In genomic region chr11:126140932-126141291, GRCh38 we compare ENCODE assay signal across 9 cellular contexts.
DNase-seq lines count a peak whose midpoint lies in the region; ATAC-seq and TF ChIP-seq lines count a peak whose summit lies in the region.
"Had no signal": no experiment of that assay in that cellular context is flagged by ENCODE, and none has a peak within 500 bp of the region (broad histone marks: within the 10 kb centered on the region; RNA-seq: fewer than 3 reads in every experiment).

No MANE protein-coding gene starts in this region.

- peak; percentile 29 for ATAC-seq in Right ventricle myocardium inferior
- no peak for ATAC-seq in body of pancreas
- ATAC-seq in lower lobe of right lung = peak; percentile 8 to 25
- no peak for ATAC-seq in CD8-positive, alpha-beta T cell
- ATAC-seq in activated CD8-positive, alpha-beta T cell treated with anti-CD3 and anti-CD28 coated beads, Interleukin-2, amount 10 ng/mL, durations not matched to agents 7 days and 5 days = no peak
- ATAC-seq in GM18498 (IDR thresholded peaks at IDR 0.05; ENCODE audit: unreplicated experiment) = no peak

- no peak overlapping the region for H3K4me3 ChIP-seq in body of pancreas
- no peak overlapping the region for H3K4me3 ChIP-seq in lower lobe of right lung
- no peak overlapping the region for H3K4me3 ChIP-seq in CD8-positive, alpha-beta T cell (ENCODE audit: low read depth, low read length)

- CTCF ChIA-PET in CD8-positive, alpha-beta T cell (lab: Charles Lee) = no interaction called here
- CTCF ChIA-PET in activated CD4-positive, alpha-beta memory T cell treated with anti-CD3 and anti-CD28 coated beads for 36 hours (lab: Charles Lee) = interaction anchor here (1.3 kb wide), 1 partner anchor 217 kb away, joined by 3 read pairs; no protein-coding TSS in a partner anchor
- CTCF ChIA-PET in activated CD8-positive, alpha-beta T cell treated with anti-CD3 and anti-CD28 coated beads, Interleukin-2, amount 10 ng/mL, durations not matched to agents 7 days and 5 days (lab: Charles Lee) = no interaction called here

- DNase-seq in Right ventricle myocardium inferior (ENCODE audit: missing footprints) = no peak
- no peak for DNase-seq in cardiac septum (ENCODE audit: low spot score)
- peak; percentile 27 to 61 (median 52) for DNase-seq in body of pancreas
- no peak for DNase-seq in lower lobe of right lung
- no peak for DNase-seq in CD8-positive, alpha-beta T cell
- no peak for DNase-seq in activated CD4-positive, alpha-beta memory T cell treated with anti-CD3 and anti-CD28 coated beads for 36 hours
- no peak for DNase-seq in activated CD8-positive, alpha-beta T cell treated with anti-CD3 and anti-CD28 coated beads, Interleukin-2, amount 10 ng/mL, durations not matched to agents 7 days and 5 days
- DNase-seq: GOT3 had no signal

- POLR2A ChIA-PET in CD8-positive, alpha-beta T cell (lab: Charles Lee) = no interaction called here
- POLR2A ChIA-PET in activated CD4-positive, alpha-beta memory T cell treated with anti-CD3 and anti-CD28 coated beads for 36 hours (lab: Charles Lee) = no interaction called here
- POLR2A ChIA-PET in activated CD8-positive, alpha-beta T cell treated with anti-CD3 and anti-CD28 coated beads, Interleukin-2, amount 10 ng/mL, durations not matched to agents 7 days and 5 days (lab: Charles Lee) = no interaction called here

- no peaks in the 10 kb centered on the region for H3K9me3 Mint-ChIP-seq in CD8-positive, alpha-beta T cell
- no peaks in the 10 kb centered on the region for H3K9me3 Mint-ChIP-seq in activated CD4-positive, alpha-beta memory T cell treated with anti-CD3 and anti-CD28 coated beads for 36 hours
- H3K9me3 Mint-ChIP-seq in activated CD8-positive, alpha-beta T cell treated with anti-CD3 and anti-CD28 coated beads, Interleukin-2, amount 10 ng/mL, durations not matched to agents 7 days and 5 days (ENCODE audit: insufficient read depth) = no peaks in the 10 kb centered on the region

- TF ChIP-seq POLR2A in body of pancreas (IDR thresholded peaks at IDR 0.05) = no peak

- H3K4me1 ChIP-seq in body of pancreas = peaks cover 19% of the 10 kb centered on the region
- H3K4me1 ChIP-seq in lower lobe of right lung = peaks cover 36% of the 10 kb centered on the region
- H3K4me1 ChIP-seq in CD8-positive, alpha-beta T cell (ENCODE audit: insufficient read depth, low read length) = no peaks in the 10 kb centered on the region

- H3K36me3 ChIP-seq in body of pancreas (replicated peaks in 1 of 2; ENCODE audit: insufficient read depth in 1 of 2, low read depth in 2 of 2) (no peaks in the 10 kb centered on the region), lower lobe of right lung (no peaks in the 10 kb centered on the region)
- H3K36me3 ChIP-seq in CD8-positive, alpha-beta T cell (ENCODE audit: insufficient read depth, low read length) = no peaks in the 10 kb centered on the region

- H3K9me3 ChIP-seq in body of pancreas (no peaks in the 10 kb centered on the region), lower lobe of right lung (no peaks in the 10 kb centered on the region)
- no peaks in the 10 kb centered on the region for H3K9me3 ChIP-seq in CD8-positive, alpha-beta T cell (ENCODE audit: low read length)

- no peak overlapping the region for H3K27ac Mint-ChIP-seq in CD8-positive, alpha-beta T cell
- H3K27ac Mint-ChIP-seq in activated CD4-positive, alpha-beta memory T cell treated with anti-CD3 and anti-CD28 coated beads for 36 hours = no peak overlapping the region
- H3K27ac Mint-ChIP-seq in activated CD8-positive, alpha-beta T cell treated with anti-CD3 and anti-CD28 coated beads, Interleukin-2, amount 10 ng/mL, durations not matched to agents 7 days and 5 days = no peak overlapping the region

- H3K27ac ChIP-seq in body of pancreas = no peak overlapping the region
- no peak overlapping the region for H3K27ac ChIP-seq in lower lobe of right lung
- H3K27ac ChIP-seq in CD8-positive, alpha-beta T cell (ENCODE audit: low read depth, low read length) = no peak overlapping the region

- H3K27me3 ChIP-seq in body of pancreas (no peaks in the 10 kb centered on the region), lower lobe of right lung (ENCODE audit: low read depth) (no peaks in the 10 kb centered on the region)
- no peaks in the 10 kb centered on the region for H3K27me3 ChIP-seq in CD8-positive, alpha-beta T cell (ENCODE audit: insufficient read depth, low read length)

- intact Hi-C loops in Right ventricle myocardium inferior (cut with DNase I) (no loop called here), cardiac septum (cut with DNase I) (no loop called here), body of pancreas (cut with DNase I) (no loop called here), lower lobe of right lung (cut with DNase I) (no loop called here)
- intact Hi-C loops in CD8-positive, alpha-beta T cell (cut with DNase I, micrococcal nuclease) = no loop called here
- intact Hi-C loops in activated CD4-positive, alpha-beta memory T cell treated with anti-CD3 and anti-CD28 coated beads for 36 hours (cut with micrococcal nuclease) = no loop called here

- no peak for TF ChIP-seq CTCF in body of pancreas (IDR thresholded peaks at IDR 0.05)
- TF ChIP-seq CTCF in lower lobe of right lung (IDR thresholded peaks at IDR 0.05) = no peak
- no peak for TF ChIP-seq CTCF in CD8-positive, alpha-beta T cell (IDR thresholded peaks at IDR 0.05)

- peaks cover 10% of the 10 kb centered on the region for H3K27me3 Mint-ChIP-seq in CD8-positive, alpha-beta T cell (ENCODE audit: low read depth)
- peaks cover 12% of the 10 kb centered on the region for H3K27me3 Mint-ChIP-seq in activated CD4-positive, alpha-beta memory T cell treated with anti-CD3 and anti-CD28 coated beads for 36 hours
- H3K27me3 Mint-ChIP-seq in activated CD8-positive, alpha-beta T cell treated with anti-CD3 and anti-CD28 coated beads, Interleukin-2, amount 10 ng/mL, durations not matched to agents 7 days and 5 days (ENCODE audit: low read depth) = peaks cover 20% of the 10 kb centered on the region

- 38 to 50% methylated on average over 7 of the region's 7 CpGs for WGBS in body of pancreas, 2 donors

- H3K36me3 Mint-ChIP-seq in CD8-positive, alpha-beta T cell = no peaks in the 10 kb centered on the region
- no peaks in the 10 kb centered on the region for H3K36me3 Mint-ChIP-seq in activated CD4-positive, alpha-beta memory T cell treated with anti-CD3 and anti-CD28 coated beads for 36 hours
- no peaks in the 10 kb centered on the region for H3K36me3 Mint-ChIP-seq in activated CD8-positive, alpha-beta T cell treated with anti-CD3 and anti-CD28 coated beads, Interleukin-2, amount 10 ng/mL, durations not matched to agents 7 days and 5 days (ENCODE audit: low read depth)

- H3K4me3 Mint-ChIP-seq in CD8-positive, alpha-beta T cell = no peak overlapping the region
- no peak overlapping the region for H3K4me3 Mint-ChIP-seq in activated CD4-positive, alpha-beta memory T cell treated with anti-CD3 and anti-CD28 coated beads for 36 hours
- no peak overlapping the region for H3K4me3 Mint-ChIP-seq in activated CD8-positive, alpha-beta T cell treated with anti-CD3 and anti-CD28 coated beads, Interleukin-2, amount 10 ng/mL, durations not matched to agents 7 days and 5 days

- no peaks in the 10 kb centered on the region for H3K4me1 Mint-ChIP-seq in CD8-positive, alpha-beta T cell (ENCODE audit: low read depth)
- no peaks in the 10 kb centered on the region for H3K4me1 Mint-ChIP-seq in activated CD4-positive, alpha-beta memory T cell treated with anti-CD3 and anti-CD28 coated beads for 36 hours (ENCODE audit: low read depth)
- H3K4me1 Mint-ChIP-seq in activated CD8-positive, alpha-beta T cell treated with anti-CD3 and anti-CD28 coated beads, Interleukin-2, amount 10 ng/mL, durations not matched to agents 7 days and 5 days (ENCODE audit: low read depth) = no peaks in the 10 kb centered on the region

Comparison
In these comparisons a context has a peak if more than half of its experiments do, and no peak if none do; other contexts are left out.
1. ATAC-seq: peak in Right ventricle myocardium inferior (single experiment) and lower lobe of right lung (2 of 2); none in body of pancreas (single experiment), CD8-positive, alpha-beta T cell (single experiment), activated CD8-positive, alpha-beta T cell treated with anti-CD3 and anti-CD28 coated beads, Interleukin-2, amount 10 ng/mL, durations not matched to agents 7 days and 5 days (single experiment) and GM18498 (single experiment).
2. DNase-seq: peak in body of pancreas (4 of 4); none in Right ventricle myocardium inferior (single experiment), cardiac septum (single experiment), lower lobe of right lung (single experiment), CD8-positive, alpha-beta T cell (0 of 7), activated CD4-positive, alpha-beta memory T cell treated with anti-CD3 and anti-CD28 coated beads for 36 hours (single experiment) and activated CD8-positive, alpha-beta T cell treated with anti-CD3 and anti-CD28 coated beads, Interleukin-2, amount 10 ng/mL, durations not matched to agents 7 days and 5 days (single experiment).